1 cellular context compared by ENCODE assay signal in the genomic region with DNA sequence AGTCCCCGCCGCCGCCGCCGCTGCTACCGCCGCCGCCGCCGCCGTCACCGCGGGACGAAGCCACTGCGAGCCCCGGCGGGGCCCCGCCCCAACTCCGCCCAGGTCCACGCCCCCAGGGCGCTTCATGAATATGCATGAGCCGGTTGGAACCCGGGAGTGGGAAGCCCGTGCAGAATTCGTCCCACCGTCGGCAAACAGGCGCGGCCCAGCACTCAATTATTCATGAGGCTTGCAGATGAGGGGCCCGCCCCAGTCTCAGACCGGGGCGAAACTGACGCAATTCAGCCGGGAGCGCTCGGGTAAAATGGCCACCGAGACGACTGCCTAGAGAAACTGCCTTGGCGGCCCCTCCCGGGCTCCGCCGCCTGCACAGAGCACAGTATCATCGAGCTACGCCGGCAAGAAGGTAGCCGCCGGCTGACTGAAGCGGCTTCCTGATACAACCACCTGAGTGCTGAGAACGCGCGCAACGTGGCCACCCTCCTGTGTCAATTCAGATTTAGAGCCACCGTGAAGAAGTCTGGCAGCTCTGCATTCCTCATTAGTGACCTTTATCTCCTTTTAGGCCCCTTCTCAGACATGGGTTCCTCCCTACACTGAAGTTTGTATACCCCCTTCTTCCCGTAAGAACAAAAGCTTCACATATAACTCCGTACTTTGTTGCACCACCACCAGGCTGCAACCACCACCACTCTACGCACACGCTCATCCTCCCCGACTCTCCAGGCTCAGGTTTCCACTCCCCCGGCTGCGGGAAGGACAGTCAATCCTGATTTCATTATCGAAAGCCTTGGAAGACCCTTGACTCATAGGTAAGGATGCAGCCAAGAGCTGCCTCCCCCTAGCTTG.
TF ChIP-seq lines count a peak whose summit lies in the region.

A gene with protein sequence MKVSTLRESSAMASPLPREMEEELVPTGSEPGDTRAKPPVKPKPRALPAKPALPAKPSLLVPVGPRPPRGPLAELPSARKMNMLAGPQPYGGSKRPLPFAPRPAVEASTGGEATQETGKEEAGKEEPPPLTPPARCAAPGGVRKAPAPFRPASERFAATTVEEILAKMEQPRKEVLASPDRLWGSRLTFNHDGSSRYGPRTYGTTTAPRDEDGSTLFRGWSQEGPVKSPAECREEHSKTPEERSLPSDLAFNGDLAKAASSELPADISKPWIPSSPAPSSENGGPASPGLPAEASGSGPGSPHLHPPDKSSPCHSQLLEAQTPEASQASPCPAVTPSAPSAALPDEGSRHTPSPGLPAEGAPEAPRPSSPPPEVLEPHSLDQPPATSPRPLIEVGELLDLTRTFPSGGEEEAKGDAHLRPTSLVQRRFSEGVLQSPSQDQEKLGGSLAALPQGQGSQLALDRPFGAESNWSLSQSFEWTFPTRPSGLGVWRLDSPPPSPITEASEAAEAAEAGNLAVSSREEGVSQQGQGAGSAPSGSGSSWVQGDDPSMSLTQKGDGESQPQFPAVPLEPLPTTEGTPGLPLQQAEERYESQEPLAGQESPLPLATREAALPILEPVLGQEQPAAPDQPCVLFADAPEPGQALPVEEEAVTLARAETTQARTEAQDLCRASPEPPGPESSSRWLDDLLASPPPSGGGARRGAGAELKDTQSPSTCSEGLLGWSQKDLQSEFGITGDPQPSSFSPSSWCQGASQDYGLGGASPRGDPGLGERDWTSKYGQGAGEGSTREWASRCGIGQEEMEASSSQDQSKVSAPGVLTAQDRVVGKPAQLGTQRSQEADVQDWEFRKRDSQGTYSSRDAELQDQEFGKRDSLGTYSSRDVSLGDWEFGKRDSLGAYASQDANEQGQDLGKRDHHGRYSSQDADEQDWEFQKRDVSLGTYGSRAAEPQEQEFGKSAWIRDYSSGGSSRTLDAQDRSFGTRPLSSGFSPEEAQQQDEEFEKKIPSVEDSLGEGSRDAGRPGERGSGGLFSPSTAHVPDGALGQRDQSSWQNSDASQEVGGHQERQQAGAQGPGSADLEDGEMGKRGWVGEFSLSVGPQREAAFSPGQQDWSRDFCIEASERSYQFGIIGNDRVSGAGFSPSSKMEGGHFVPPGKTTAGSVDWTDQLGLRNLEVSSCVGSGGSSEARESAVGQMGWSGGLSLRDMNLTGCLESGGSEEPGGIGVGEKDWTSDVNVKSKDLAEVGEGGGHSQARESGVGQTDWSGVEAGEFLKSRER (N-terminal part only) (minus strand): TSS at position 67 of the 849 bp plus-strand sequence. CDS start 3,067 bp downstream, outside the sequence.

TF ChIP-seq in K562, 482 proteins besides CTCF, POLR2A, EP300 and RAD21 (continued from another document and continues in another):
- TF ChIP-seq, protein P1, sequence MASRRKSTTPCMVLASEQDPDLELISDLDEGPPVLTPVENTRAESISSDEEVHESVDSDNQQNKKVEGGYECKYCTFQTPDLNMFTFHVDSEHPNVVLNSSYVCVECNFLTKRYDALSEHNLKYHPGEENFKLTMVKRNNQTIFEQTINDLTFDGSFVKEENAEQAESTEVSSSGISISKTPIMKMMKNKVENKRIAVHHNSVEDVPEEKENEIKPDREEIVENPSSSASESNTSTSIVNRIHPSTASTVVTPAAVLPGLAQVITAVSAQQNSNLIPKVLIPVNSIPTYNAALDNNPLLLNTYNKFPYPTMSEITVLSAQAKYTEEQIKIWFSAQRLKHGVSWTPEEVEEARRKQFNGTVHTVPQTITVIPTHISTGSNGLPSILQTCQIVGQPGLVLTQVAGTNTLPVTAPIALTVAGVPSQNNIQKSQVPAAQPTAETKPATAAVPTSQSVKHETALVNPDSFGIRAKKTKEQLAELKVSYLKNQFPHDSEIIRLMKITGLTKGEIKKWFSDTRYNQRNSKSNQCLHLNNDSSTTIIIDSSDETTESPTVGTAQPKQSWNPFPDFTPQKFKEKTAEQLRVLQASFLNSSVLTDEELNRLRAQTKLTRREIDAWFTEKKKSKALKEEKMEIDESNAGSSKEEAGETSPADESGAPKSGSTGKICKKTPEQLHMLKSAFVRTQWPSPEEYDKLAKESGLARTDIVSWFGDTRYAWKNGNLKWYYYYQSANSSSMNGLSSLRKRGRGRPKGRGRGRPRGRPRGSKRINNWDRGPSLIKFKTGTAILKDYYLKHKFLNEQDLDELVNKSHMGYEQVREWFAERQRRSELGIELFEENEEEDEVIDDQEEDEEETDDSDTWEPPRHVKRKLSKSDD (conservative IDR thresholded peaks at IDR 0.05; ENCODE audit: low read length), result no peak
- TF ChIP-seq NFE2L1 (tag; IDR thresholded peaks at IDR 0.05; ENCODE audit: borderline replicate concordance, low read depth), result no peak
- TF ChIP-seq RUNX1 (IDR thresholded peaks at IDR 0.05; ENCODE audit: low read depth), result no peak
- TF ChIP-seq, protein P2, sequence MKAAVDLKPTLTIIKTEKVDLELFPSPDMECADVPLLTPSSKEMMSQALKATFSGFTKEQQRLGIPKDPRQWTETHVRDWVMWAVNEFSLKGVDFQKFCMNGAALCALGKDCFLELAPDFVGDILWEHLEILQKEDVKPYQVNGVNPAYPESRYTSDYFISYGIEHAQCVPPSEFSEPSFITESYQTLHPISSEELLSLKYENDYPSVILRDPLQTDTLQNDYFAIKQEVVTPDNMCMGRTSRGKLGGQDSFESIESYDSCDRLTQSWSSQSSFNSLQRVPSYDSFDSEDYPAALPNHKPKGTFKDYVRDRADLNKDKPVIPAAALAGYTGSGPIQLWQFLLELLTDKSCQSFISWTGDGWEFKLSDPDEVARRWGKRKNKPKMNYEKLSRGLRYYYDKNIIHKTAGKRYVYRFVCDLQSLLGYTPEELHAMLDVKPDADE (conservative IDR thresholded peaks at IDR 0.05; ENCODE audit: control insufficient read depth, low read depth, low read length), result peak; percentile 55; the same call in 1 of the 2 replicates
- TF ChIP-seq NFRKB (IDR thresholded peaks at IDR 0.05; ENCODE audit: low read depth), result peak; percentile 70; the same call in 1 of the 2 replicates
- TF ChIP-seq MYC (IDR thresholded peaks at IDR 0.05; ENCODE audit: low read depth, low read length), result peak; percentile 91
- peak; percentile 79; the same call in 1 of the 2 replicates for TF ChIP-seq MYC (CRISPR knock-in tag; IDR thresholded peaks at IDR 0.05; ENCODE audit: borderline replicate concordance, low read depth)
- no peak for TF ChIP-seq SIRT6 (IDR thresholded peaks at IDR 0.05; ENCODE audit: low read depth, low read length)
- TF ChIP-seq RBM34 (IDR thresholded peaks at IDR 0.05; ENCODE audit: borderline replicate concordance, insufficient read depth, low read length), result no peak
- TF ChIP-seq, protein P3, sequence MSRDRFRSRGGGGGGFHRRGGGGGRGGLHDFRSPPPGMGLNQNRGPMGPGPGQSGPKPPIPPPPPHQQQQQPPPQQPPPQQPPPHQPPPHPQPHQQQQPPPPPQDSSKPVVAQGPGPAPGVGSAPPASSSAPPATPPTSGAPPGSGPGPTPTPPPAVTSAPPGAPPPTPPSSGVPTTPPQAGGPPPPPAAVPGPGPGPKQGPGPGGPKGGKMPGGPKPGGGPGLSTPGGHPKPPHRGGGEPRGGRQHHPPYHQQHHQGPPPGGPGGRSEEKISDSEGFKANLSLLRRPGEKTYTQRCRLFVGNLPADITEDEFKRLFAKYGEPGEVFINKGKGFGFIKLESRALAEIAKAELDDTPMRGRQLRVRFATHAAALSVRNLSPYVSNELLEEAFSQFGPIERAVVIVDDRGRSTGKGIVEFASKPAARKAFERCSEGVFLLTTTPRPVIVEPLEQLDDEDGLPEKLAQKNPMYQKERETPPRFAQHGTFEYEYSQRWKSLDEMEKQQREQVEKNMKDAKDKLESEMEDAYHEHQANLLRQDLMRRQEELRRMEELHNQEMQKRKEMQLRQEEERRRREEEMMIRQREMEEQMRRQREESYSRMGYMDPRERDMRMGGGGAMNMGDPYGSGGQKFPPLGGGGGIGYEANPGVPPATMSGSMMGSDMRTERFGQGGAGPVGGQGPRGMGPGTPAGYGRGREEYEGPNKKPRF (IDR thresholded peaks at IDR 0.05; ENCODE audit: low read depth, low read length), result no peak
- TF ChIP-seq, protein P4, sequence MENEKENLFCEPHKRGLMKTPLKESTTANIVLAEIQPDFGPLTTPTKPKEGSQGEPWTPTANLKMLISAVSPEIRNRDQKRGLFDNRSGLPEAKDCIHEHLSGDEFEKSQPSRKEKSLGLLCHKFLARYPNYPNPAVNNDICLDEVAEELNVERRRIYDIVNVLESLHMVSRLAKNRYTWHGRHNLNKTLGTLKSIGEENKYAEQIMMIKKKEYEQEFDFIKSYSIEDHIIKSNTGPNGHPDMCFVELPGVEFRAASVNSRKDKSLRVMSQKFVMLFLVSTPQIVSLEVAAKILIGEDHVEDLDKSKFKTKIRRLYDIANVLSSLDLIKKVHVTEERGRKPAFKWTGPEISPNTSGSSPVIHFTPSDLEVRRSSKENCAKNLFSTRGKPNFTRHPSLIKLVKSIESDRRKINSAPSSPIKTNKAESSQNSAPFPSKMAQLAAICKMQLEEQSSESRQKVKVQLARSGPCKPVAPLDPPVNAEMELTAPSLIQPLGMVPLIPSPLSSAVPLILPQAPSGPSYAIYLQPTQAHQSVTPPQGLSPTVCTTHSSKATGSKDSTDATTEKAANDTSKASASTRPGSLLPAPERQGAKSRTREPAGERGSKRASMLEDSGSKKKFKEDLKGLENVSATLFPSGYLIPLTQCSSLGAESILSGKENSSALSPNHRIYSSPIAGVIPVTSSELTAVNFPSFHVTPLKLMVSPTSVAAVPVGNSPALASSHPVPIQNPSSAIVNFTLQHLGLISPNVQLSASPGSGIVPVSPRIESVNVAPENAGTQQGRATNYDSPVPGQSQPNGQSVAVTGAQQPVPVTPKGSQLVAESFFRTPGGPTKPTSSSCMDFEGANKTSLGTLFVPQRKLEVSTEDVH (IDR thresholded peaks at IDR 0.05; ENCODE audit: low read depth, partially characterized antibody), result peak; percentile 30
- no peak for TF ChIP-seq NFYB (IDR thresholded peaks at IDR 0.05; ENCODE audit: extremely low read depth, insufficient read length)
- peak; percentile 57 to 94 (median 84) for TF ChIP-seq YY1 (IDR thresholded peaks at IDR 0.05; ENCODE audit: borderline replicate concordance in 1 of 3, control insufficient read depth in 1 of 3, extremely low read depth in 1 of 3, insufficient read depth in 3 of 3, insufficient read length in 1 of 3, insufficient replicate concordance in 2 of 3, low read depth in 1 of 3, low read length in 2 of 3)
- TF ChIP-seq ZNF3 (CRISPR knock-in tag; IDR thresholded peaks at IDR 0.05), result no peak
- TF ChIP-seq, protein P5, sequence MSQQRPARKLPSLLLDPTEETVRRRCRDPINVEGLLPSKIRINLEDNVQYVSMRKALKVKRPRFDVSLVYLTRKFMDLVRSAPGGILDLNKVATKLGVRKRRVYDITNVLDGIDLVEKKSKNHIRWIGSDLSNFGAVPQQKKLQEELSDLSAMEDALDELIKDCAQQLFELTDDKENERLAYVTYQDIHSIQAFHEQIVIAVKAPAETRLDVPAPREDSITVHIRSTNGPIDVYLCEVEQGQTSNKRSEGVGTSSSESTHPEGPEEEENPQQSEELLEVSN (IDR thresholded peaks at IDR 0.05; ENCODE audit: borderline replicate concordance in 1 of 2, extremely low read depth in 1 of 2, insufficient read depth in 1 of 2, insufficient read length in 1 of 2, low read depth in 1 of 2, low read length in 1 of 2, poor library complexity in 1 of 2, severe bottlenecking in 1 of 2), result peak in 1 of 2 experiments; percentile 48
- TF ChIP-seq HNRNPLL (IDR thresholded peaks at IDR 0.05; ENCODE audit: low read depth, low read length, poor library complexity, severe bottlenecking), result peak; percentile 79
- TF ChIP-seq ZSCAN32 (CRISPR knock-in tag; IDR thresholded peaks at IDR 0.05), result peak; percentile 35; the same call in 1 of the 2 replicates
- no peak for TF ChIP-seq ZSCAN29 (IDR thresholded peaks at IDR 0.05)
- TF ChIP-seq, protein P6, sequence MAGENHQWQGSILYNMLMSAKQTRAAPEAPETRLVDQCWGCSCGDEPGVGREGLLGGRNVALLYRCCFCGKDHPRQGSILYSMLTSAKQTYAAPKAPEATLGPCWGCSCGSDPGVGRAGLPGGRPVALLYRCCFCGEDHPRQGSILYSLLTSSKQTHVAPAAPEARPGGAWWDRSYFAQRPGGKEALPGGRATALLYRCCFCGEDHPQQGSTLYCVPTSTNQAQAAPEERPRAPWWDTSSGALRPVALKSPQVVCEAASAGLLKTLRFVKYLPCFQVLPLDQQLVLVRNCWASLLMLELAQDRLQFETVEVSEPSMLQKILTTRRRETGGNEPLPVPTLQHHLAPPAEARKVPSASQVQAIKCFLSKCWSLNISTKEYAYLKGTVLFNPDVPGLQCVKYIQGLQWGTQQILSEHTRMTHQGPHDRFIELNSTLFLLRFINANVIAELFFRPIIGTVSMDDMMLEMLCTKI (IDR thresholded peaks at IDR 0.05; ENCODE audit: partially characterized antibody), result no peak
- peak; percentile 20 to 44; a peak in 1 of 4 replicates for TF ChIP-seq KDM1A (IDR thresholded peaks at IDR 0.05)
- TF ChIP-seq NR4A1 (CRISPR knock-in tag; IDR thresholded peaks at IDR 0.05), result no peak
- no peak for TF ChIP-seq NR4A1 (tag; IDR thresholded peaks at IDR 0.05)
- TF ChIP-seq, protein P7, sequence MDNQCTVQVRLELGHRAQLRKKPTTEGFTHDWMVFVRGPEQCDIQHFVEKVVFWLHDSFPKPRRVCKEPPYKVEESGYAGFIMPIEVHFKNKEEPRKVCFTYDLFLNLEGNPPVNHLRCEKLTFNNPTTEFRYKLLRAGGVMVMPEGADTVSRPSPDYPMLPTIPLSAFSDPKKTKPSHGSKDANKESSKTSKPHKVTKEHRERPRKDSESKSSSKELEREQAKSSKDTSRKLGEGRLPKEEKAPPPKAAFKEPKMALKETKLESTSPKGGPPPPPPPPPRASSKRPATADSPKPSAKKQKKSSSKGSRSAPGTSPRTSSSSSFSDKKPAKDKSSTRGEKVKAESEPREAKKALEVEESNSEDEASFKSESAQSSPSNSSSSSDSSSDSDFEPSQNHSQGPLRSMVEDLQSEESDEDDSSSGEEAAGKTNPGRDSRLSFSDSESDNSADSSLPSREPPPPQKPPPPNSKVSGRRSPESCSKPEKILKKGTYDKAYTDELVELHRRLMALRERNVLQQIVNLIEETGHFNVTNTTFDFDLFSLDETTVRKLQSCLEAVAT (IDR thresholded peaks at IDR 0.05), result peak in 1 of 2 experiments; percentile 83; a peak in 2 of 4 replicates
- TF ChIP-seq ZNF75A (CRISPR knock-in tag; IDR thresholded peaks at IDR 0.05), result no peak
- TF ChIP-seq, protein P8, sequence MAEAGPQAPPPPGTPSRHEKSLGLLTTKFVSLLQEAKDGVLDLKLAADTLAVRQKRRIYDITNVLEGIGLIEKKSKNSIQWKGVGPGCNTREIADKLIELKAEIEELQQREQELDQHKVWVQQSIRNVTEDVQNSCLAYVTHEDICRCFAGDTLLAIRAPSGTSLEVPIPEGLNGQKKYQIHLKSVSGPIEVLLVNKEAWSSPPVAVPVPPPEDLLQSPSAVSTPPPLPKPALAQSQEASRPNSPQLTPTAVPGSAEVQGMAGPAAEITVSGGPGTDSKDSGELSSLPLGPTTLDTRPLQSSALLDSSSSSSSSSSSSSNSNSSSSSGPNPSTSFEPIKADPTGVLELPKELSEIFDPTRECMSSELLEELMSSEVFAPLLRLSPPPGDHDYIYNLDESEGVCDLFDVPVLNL (CRISPR knock-in tag; IDR thresholded peaks at IDR 0.05; ENCODE audit: low read depth), result no peak
- TF ChIP-seq, protein P9, sequence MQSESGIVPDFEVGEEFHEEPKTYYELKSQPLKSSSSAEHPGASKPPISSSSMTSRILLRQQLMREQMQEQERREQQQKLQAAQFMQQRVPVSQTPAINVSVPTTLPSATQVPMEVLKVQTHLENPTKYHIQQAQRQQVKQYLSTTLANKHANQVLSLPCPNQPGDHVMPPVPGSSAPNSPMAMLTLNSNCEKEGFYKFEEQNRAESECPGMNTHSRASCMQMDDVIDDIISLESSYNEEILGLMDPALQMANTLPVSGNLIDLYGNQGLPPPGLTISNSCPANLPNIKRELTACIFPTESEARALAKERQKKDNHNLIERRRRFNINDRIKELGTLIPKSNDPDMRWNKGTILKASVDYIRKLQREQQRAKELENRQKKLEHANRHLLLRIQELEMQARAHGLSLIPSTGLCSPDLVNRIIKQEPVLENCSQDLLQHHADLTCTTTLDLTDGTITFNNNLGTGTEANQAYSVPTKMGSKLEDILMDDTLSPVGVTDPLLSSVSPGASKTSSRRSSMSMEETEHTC (IDR thresholded peaks at IDR 0.05), result no peak
